Comparison of ENCODE assay signal across 8 cellular contexts in genomic region chr3:143001369-143002082, GRCh38. TPM values are rescaled to one million over a fixed set of nuclear protein-coding genes. Genes with fewer than 3 reads are reported as not detected.
A peak's percentile ranks its signal among the peaks of the same experiment; 100 is the strongest.
DNase-seq lines count a peak whose midpoint lies in the region; ATAC-seq and TF ChIP-seq lines count a peak whose summit lies in the region.

TSS of gene U2SURP (plus strand) at chr3:143001570. CDS start at chr3:143001629, 59 bp downstream.

- TF ChIP-seq CTCF in GM13977 (IDR thresholded peaks at IDR 0.05; ENCODE audit: extremely low read depth, insufficient read depth, missing control alignments) (no peak), progenitor cell of endocrine pancreas (IDR thresholded peaks at IDR 0.05; ENCODE audit: unreplicated experiment) (no peak)

- peak within 1 kb of the TSS; percentile 98 for H3K27ac Mint-ChIP-seq in T-helper 1 cell treated with Interleukin-12 subunit alpha and Interleukin-12 subunit beta and Interleukin-4 antibody, amounts not matched to agents 30 μg/mL and 1 μg/mL, for 36 hours
- H3K27ac Mint-ChIP-seq in progenitor cell of endocrine pancreas: peak within 1 kb of the TSS; percentile 100

- peak within 1 kb of the TSS; percentile 95 for H3K4me3 Mint-ChIP-seq in T-helper 1 cell treated with Interleukin-12 subunit alpha and Interleukin-12 subunit beta and Interleukin-4 antibody, amounts not matched to agents 30 μg/mL and 1 μg/mL, for 36 hours
- H3K4me3 Mint-ChIP-seq in progenitor cell of endocrine pancreas (ENCODE audit: low read depth): peak within 1 kb of the TSS; percentile 96

- intact Hi-C loops in left cardiac atrium (cut with DNase I): loop anchor here in 1 of 2 donors (10.0 kb wide), 1 partner anchor 267 kb away; no protein-coding TSS in a partner anchor

- in situ Hi-C loops in GM13977 (cut with MboI; ENCODE audit: low pct_unique_long_range_greater_than_20kb, low sequenced_read_pairs, unreplicated experiment): no loop called here

- ATAC-seq in HG02884 (IDR thresholded peaks at IDR 0.05; ENCODE audit: unreplicated experiment): peak; percentile 77
- peak; percentile 96 to 97 for ATAC-seq in left cardiac atrium

- DNase-seq in GM13977 (ENCODE audit: low spot score) (peak; percentile 92), NCI-H1694 (lab: John Stamatoyannopoulos, UW) (peak; percentile 98), amniotic stem cell (lab: John Stamatoyannopoulos, UW) (peak; percentile 99), left cardiac atrium (peak; percentile 98), progenitor cell of endocrine pancreas (ENCODE audit: low spot score, unreplicated experiment) (peak; percentile 87), ureter (ENCODE audit: low spot score) (peak; percentile 96)

- peaks cover 2% of the 10 kb centered on the region for H3K36me3 Mint-ChIP-seq in T-helper 1 cell treated with Interleukin-12 subunit alpha and Interleukin-12 subunit beta and Interleukin-4 antibody, amounts not matched to agents 30 μg/mL and 1 μg/mL, for 36 hours (ENCODE audit: low read depth)
- no peaks in the 10 kb centered on the region for H3K36me3 Mint-ChIP-seq in progenitor cell of endocrine pancreas (ENCODE audit: insufficient read depth)

- H3K4me1 Mint-ChIP-seq in T-helper 1 cell treated with Interleukin-12 subunit alpha and Interleukin-12 subunit beta and Interleukin-4 antibody, amounts not matched to agents 30 μg/mL and 1 μg/mL, for 36 hours (ENCODE audit: low read depth): peaks cover 28% of the 10 kb centered on the region
- H3K4me1 Mint-ChIP-seq in progenitor cell of endocrine pancreas (ENCODE audit: low read depth): peaks cover 30% of the 10 kb centered on the region

- H3K27me3 Mint-ChIP-seq in T-helper 1 cell treated with Interleukin-12 subunit alpha and Interleukin-12 subunit beta and Interleukin-4 antibody, amounts not matched to agents 30 μg/mL and 1 μg/mL, for 36 hours (ENCODE audit: low read depth): peaks cover 7% of the 10 kb centered on the region
- no peaks in the 10 kb centered on the region for H3K27me3 Mint-ChIP-seq in progenitor cell of endocrine pancreas

- no peaks in the 10 kb centered on the region for H3K9me3 Mint-ChIP-seq in T-helper 1 cell treated with Interleukin-12 subunit alpha and Interleukin-12 subunit beta and Interleukin-4 antibody, amounts not matched to agents 30 μg/mL and 1 μg/mL, for 36 hours
- H3K9me3 Mint-ChIP-seq in progenitor cell of endocrine pancreas (ENCODE audit: low read depth): no peaks in the 10 kb centered on the region

RNA-seq across cellular contexts. Expression of gene U2SURP, which starts in this region (rescaled TPM):
- total RNA-seq in left cardiac atrium (10 to 100 TPM; 46.8 to 48.9 TPM), progenitor cell of endocrine pancreas (143 and 156 TPM in 2 replicates), ureter (125 TPM)

Comparison
In these comparisons a context has a peak if more than half of its experiments do, and no peak if none do; other contexts are left out.
1. Peak in every context shown above with its lines: DNase-seq and ATAC-seq.